1 cellular context compared by ENCODE assay signal in the genomic region with DNA sequence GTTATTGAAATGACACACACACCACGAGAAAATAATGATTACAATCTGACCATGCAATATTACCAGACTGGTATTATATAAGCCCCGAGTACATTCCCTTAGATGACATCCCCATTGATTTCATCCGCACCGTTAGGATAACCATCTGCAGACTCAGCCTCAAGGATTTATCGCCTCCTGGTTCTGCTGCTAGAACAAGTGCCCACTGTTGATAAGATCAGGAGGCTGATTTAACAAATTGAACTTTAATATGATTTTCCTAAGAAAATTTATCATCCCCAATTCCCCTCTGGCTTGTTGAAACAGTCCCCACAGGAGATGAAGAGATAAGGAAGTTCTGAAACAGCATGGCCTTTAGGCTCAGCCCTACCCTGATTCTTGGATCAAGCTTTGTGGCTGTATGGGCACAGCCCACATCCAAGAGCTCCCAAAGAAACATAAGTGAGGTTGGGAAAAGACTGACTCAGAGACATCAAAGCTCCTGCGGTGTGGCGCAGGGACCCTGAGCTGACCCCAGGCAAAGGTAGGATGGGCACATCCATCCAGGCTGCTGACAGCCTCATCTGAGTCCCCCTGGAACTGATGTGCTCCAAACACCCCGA.
A peak's percentile ranks its signal among the peaks of the same experiment; 100 is the strongest.
TF ChIP-seq lines count a peak whose summit lies in the region.

No MANE protein-coding gene starts in this region.

TF ChIP-seq in SK-N-SH treated with all-trans-retinoic acid at 6 μM for 48 hours, 23 proteins besides CTCF, POLR2A, EP300 and RAD21 (continued from another document):
- TF ChIP-seq TSHZ2 (CRISPR knock-in tag; IDR thresholded peaks at IDR 0.05) (peak; percentile 99), ZFP30 (CRISPR knock-in tag; IDR thresholded peaks at IDR 0.05) (no peak), ZFP3 (CRISPR knock-in tag; IDR thresholded peaks at IDR 0.05) (no peak)
TF ChIP-seq in SK-N-SH treated with all-trans-retinoic acid at 6 μM for 48 hours: peak in this region for 11.
